ENCODE assay signal across 29 cellular contexts in the genomic region with DNA sequence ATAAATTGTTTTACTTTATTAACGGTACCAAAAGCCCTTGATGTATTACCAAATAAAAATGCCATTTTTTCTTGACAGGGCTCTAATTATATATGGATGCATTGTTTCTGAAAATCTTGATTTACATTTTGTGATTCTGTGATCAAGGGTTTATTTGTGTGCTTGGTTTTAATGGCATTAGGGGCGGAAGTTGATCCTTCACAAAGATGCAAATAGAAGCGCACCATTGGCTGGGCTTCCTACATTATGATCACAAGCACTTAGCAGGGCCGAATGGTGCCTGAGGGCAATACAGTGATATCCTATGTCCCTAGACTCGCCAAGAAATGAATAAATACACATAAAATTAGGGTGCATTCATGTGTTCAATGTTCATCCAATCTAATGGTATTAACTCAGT.
"Had no signal": no experiment of that assay in that cellular context is flagged by ENCODE, and none has a peak within 500 bp of the region (broad histone marks: within the 10 kb centered on the region; RNA-seq: fewer than 3 reads in every experiment).

No MANE protein-coding gene starts in this region.

- ATAC-seq: activated CD8-positive, alpha-beta T cell treated with anti-CD3 and anti-CD28 coated beads for 36 hours; activated naive CD4-positive, alpha-beta T cell treated with anti-CD3 and anti-CD28 coated beads, Interleukin-2, amount 50 U/mL, for 72 hours; body of pancreas had no signal

- H3K9me3 Mint-ChIP-seq: activated B cell treated with CpG ODN at 0.5 μM for 24 hours; activated CD4-positive, alpha-beta memory T cell treated with anti-CD3 and anti-CD28 coated beads for 36 hours; activated CD4-positive, alpha-beta T cell treated with anti-CD3 and anti-CD28 coated beads, Interleukin-2, amount 10 ng/mL, durations not matched to agents 24 days and 14 days; activated CD8-positive, alpha-beta T cell treated with anti-CD3 and anti-CD28 coated beads for 36 hours; activated naive CD4-positive, alpha-beta T cell treated with anti-CD3 and anti-CD28 coated beads for 36 hours; activated naive CD4-positive, alpha-beta T cell treated with anti-CD3 and anti-CD28 coated beads, Interleukin-2, amount 50 U/mL, for 72 hours; activated naive CD8-positive, alpha-beta T cell treated with anti-CD3 and anti-CD28 coated beads for 36 hours; activated T-cell treated with anti-CD3 and anti-CD28 coated beads, Interleukin-2, amount 50 U/mL, for 24 hours; activated T-helper 2 cell treated with anti-CD3 and anti-CD28 coated beads, Interferon-gamma antibody, Interleukin-2, Interleukin-4, amounts not matched to agents 10 μg/mL and 5 μg/mL and 100 μg/mL, durations not matched to agents 14 hours and 24 hours and 36 hours; T-helper 1 cell treated with Interleukin-12 subunit alpha and Interleukin-12 subunit beta and Interleukin-4 antibody, amounts not matched to agents 30 μg/mL and 1 μg/mL, for 36 hours; T-helper 2 cell treated with Interferon-gamma antibody and Interleukin-4, amounts not matched to agents 5 μg/mL and 100 μg/mL, for 36 hours had no signal

- H3K4me3 Mint-ChIP-seq: activated B cell treated with CpG ODN at 0.5 μM for 24 hours; activated CD4-positive, alpha-beta memory T cell treated with anti-CD3 and anti-CD28 coated beads for 36 hours; activated CD4-positive, alpha-beta T cell treated with anti-CD3 and anti-CD28 coated beads, Interleukin-2, amount 10 ng/mL, durations not matched to agents 24 days and 14 days; activated CD8-positive, alpha-beta T cell treated with anti-CD3 and anti-CD28 coated beads for 36 hours; activated naive CD4-positive, alpha-beta T cell treated with anti-CD3 and anti-CD28 coated beads for 36 hours; activated naive CD8-positive, alpha-beta T cell treated with anti-CD3 and anti-CD28 coated beads for 36 hours; activated T-cell treated with anti-CD3 and anti-CD28 coated beads, Interleukin-2, amount 50 U/mL, for 24 hours; T-helper 1 cell treated with Interleukin-12 subunit alpha and Interleukin-12 subunit beta and Interleukin-4 antibody, amounts not matched to agents 30 μg/mL and 1 μg/mL, for 36 hours; T-helper 2 cell treated with Interferon-gamma antibody and Interleukin-4, amounts not matched to agents 5 μg/mL and 100 μg/mL, for 36 hours had no signal

- DNase-seq: activated B cell treated with CpG ODN at 0.5 μM for 24 hours; activated CD4-positive, alpha-beta memory T cell treated with anti-CD3 and anti-CD28 coated beads for 36 hours; activated CD4-positive, alpha-beta T cell treated with anti-CD3 and anti-CD28 coated beads for 4 hours; activated CD4-positive, alpha-beta T cell treated with anti-CD3 and anti-CD28 coated beads, Interleukin-2, amount 10 ng/mL, durations not matched to agents 24 days and 14 days; activated CD4-positive, alpha-beta T cell treated with anti-CD3 and anti-CD28 coated beads, Interleukin-2, amount 50 U/mL, for 1 hour; activated CD4-positive, alpha-beta T cell treated with anti-CD3 and anti-CD28 coated beads, Interleukin-2, amount 50 U/mL, for 4 hours; activated CD4-positive, CD25-positive, alpha-beta regulatory T cell treated with anti-CD3 and anti-CD28 coated beads, Interleukin-2, amount 50 U/mL, for 72 hours; activated CD8-positive, alpha-beta memory T cell treated with anti-CD3 and anti-CD28 coated beads, Interleukin-2, amount 50 U/mL, for 48 hours; activated CD8-positive, alpha-beta T cell treated with anti-CD3 and anti-CD28 coated beads for 36 hours; activated effector memory CD4-positive, alpha-beta T cell treated with anti-CD3 and anti-CD28 coated beads, Interleukin-2, amount 50 U/mL, for 16 hours; activated gamma-delta T cell treated with Interleukin-2 at 50 U/mL for 16 hours; activated naive CD4-positive, alpha-beta T cell; activated naive CD4-positive, alpha-beta T cell treated with anti-CD3 and anti-CD28 coated beads for 36 hours; activated naive CD4-positive, alpha-beta T cell treated with anti-CD3 and anti-CD28 coated beads, Interleukin-2, amount 50 U/mL, for 16 hours; activated naive CD8-positive, alpha-beta T cell treated with anti-CD3 and anti-CD28 coated beads for 36 hours; activated T-cell treated with anti-CD3 and anti-CD28 coated beads, Interleukin-2, amount 50 U/mL, for 24 hours; activated T-cell treated with anti-CD3 and anti-CD28 coated beads, Interleukin-2, amount 50 U/mL, for 48 hours; adrenal gland; amniotic stem cell; aorta; body of pancreas; brain microvascular endothelial cell; central memory CD4-positive, alpha-beta T cell; T-helper 2 cell; T-helper 9 cell had no signal

- H3K27ac Mint-ChIP-seq: activated B cell treated with CpG ODN at 0.5 μM for 24 hours; activated CD4-positive, alpha-beta memory T cell treated with anti-CD3 and anti-CD28 coated beads for 36 hours; activated CD4-positive, alpha-beta T cell treated with anti-CD3 and anti-CD28 coated beads, Interleukin-2, amount 10 ng/mL, durations not matched to agents 24 days and 14 days; activated CD8-positive, alpha-beta T cell treated with anti-CD3 and anti-CD28 coated beads for 36 hours; activated naive CD4-positive, alpha-beta T cell treated with anti-CD3 and anti-CD28 coated beads for 36 hours; activated naive CD4-positive, alpha-beta T cell treated with anti-CD3 and anti-CD28 coated beads, Interleukin-2, amount 50 U/mL, for 72 hours; activated naive CD8-positive, alpha-beta T cell treated with anti-CD3 and anti-CD28 coated beads for 36 hours; activated T-cell treated with anti-CD3 and anti-CD28 coated beads, Interleukin-2, amount 50 U/mL, for 24 hours; activated T-helper 2 cell treated with anti-CD3 and anti-CD28 coated beads, Interferon-gamma antibody, Interleukin-2, Interleukin-4, amounts not matched to agents 10 μg/mL and 5 μg/mL and 100 μg/mL, durations not matched to agents 14 hours and 24 hours and 36 hours; T-helper 1 cell treated with Interleukin-12 subunit alpha and Interleukin-12 subunit beta and Interleukin-4 antibody, amounts not matched to agents 30 μg/mL and 1 μg/mL, for 36 hours; T-helper 2 cell treated with Interferon-gamma antibody and Interleukin-4, amounts not matched to agents 5 μg/mL and 100 μg/mL, for 36 hours had no signal

- H3K4me1 Mint-ChIP-seq: activated CD4-positive, alpha-beta T cell treated with anti-CD3 and anti-CD28 coated beads, Interleukin-2, amount 10 ng/mL, durations not matched to agents 24 days and 14 days; activated naive CD8-positive, alpha-beta T cell treated with anti-CD3 and anti-CD28 coated beads for 36 hours had no signal

- H3K36me3 Mint-ChIP-seq: activated CD4-positive, alpha-beta memory T cell treated with anti-CD3 and anti-CD28 coated beads for 36 hours; activated naive CD4-positive, alpha-beta T cell treated with anti-CD3 and anti-CD28 coated beads, Interleukin-2, amount 50 U/mL, for 72 hours; activated naive CD8-positive, alpha-beta T cell treated with anti-CD3 and anti-CD28 coated beads for 36 hours had no signal
